Comparison of ENCODE assay signal across 26 cellular contexts in genomic region chr10:4535531-4535930, GRCh38.
"Had no signal": no experiment of that assay in that cellular context is flagged by ENCODE, and none has a peak within 500 bp of the region (broad histone marks: within the 10 kb centered on the region; RNA-seq: fewer than 3 reads in every experiment).

No MANE protein-coding gene starts in this region.

- H3K27ac ChIP-seq: brain microvascular endothelial cell, Peyer's patch, SJSA1 had no signal

- ATAC-seq: activated CD8-positive, alpha-beta T cell treated with anti-CD3 and anti-CD28 coated beads for 36 hours; activated T-cell treated with anti-CD3 and anti-CD28 coated beads, Interleukin-2, amount 50 U/mL, for 72 hours; activated T-helper 17 cell treated with anti-CD3 and anti-CD28 coated beads, Interleukin-2, amount 50 U/mL, for 72 hours; PC-3 had no signal

- DNase-seq: activated CD4-positive, alpha-beta T cell treated with anti-CD3 and anti-CD28 coated beads, Interleukin-2, amount 10 ng/mL, durations not matched to agents 24 days and 14 days; activated CD4-positive, alpha-beta T cell treated with anti-CD3 and anti-CD28 coated beads, Interleukin-2, amount 50 U/mL, for 4 hours; activated CD8-positive, alpha-beta T cell treated with anti-CD3 and anti-CD28 coated beads for 36 hours; activated gamma-delta T cell; activated naive CD4-positive, alpha-beta T cell treated with Interleukin-2 at 50 U/mL for 16 hours; activated naive CD8-positive, alpha-beta T cell treated with anti-CD3 and anti-CD28 coated beads, Interleukin-2, amount 10 ng/mL, durations not matched to agents 7 days and 5 days; activated T-cell treated with anti-CD3 and anti-CD28 coated beads, Interleukin-2, amount 50 U/mL, for 1 hour; activated T-cell treated with anti-CD3 and anti-CD28 coated beads, Interleukin-2, amount 50 U/mL, for 72 hours; amygdala; brain microvascular endothelial cell; KG1; MM.1S; MV-4-11; NCI-H1092; NCI-H1417 treated with DMSO at 0.1 percent for 48 hours; NCI-H1930; NCI-H2081 treated with DMSO at 0.1 percent for 48 hours; NCI-H226; NCI-H524 treated with DMSO at 0.1 percent for 48 hours; PC-3; Peyer's patch; RPMI8226; SHP77 treated with DMSO at 0.1 percent for 48 hours; SK-N-SH had no signal

- H3K27me3 ChIP-seq: brain microvascular endothelial cell, Peyer's patch, SJSA1 had no signal

- H3K4me1 ChIP-seq: Peyer's patch, SJSA1 had no signal

- H3K4me3 ChIP-seq: Peyer's patch, SJSA1 had no signal

- H3K9me3 ChIP-seq: SJSA1 had no signal

- H3K36me3 ChIP-seq: brain microvascular endothelial cell, Peyer's patch, SJSA1 had no signal
